In genomic region chr11:69109101-69109500, GRCh38 we compare ENCODE assay signal across 18 cellular contexts. TPM values are rescaled to one million over a fixed set of nuclear protein-coding genes. Genes with fewer than 3 reads are reported as not detected.
DNase-seq lines count a peak whose midpoint lies in the region; ATAC-seq and TF ChIP-seq lines count a peak whose summit lies in the region.
"Had no signal": no experiment of that assay in that cellular context is flagged by ENCODE, and none has a peak within 500 bp of the region (broad histone marks: within the 10 kb centered on the region; RNA-seq: fewer than 3 reads in every experiment).

No MANE protein-coding gene starts in this region.

- H3K9me3 Mint-ChIP-seq in chondrocyte (ENCODE audit: low read depth) (peaks cover 7% of the 10 kb centered on the region), GM23338 (peaks cover 26% of the 10 kb centered on the region)

- H3F3A ChIP-seq in smooth muscle cell (ENCODE audit: low read depth) = no peaks in the 10 kb centered on the region
- H3F3A ChIP-seq in GM23338 (replicated peaks; ENCODE audit: low read depth) = no peaks in the 10 kb centered on the region

- H3K27ac Mint-ChIP-seq in chondrocyte (ENCODE audit: unreplicated experiment) (no peak overlapping the region), GM23338 (no peak overlapping the region)

- H3K27me3 Mint-ChIP-seq in chondrocyte (ENCODE audit: low read depth) = peaks cover 10% of the 10 kb centered on the region
- peaks cover 8% of the 10 kb centered on the region for H3K27me3 Mint-ChIP-seq in GM23338 (ENCODE audit: insufficient read depth, low read depth, poor library complexity)

- H3K4me1 Mint-ChIP-seq in chondrocyte (ENCODE audit: low read depth) = no peaks in the 10 kb centered on the region
- H3K4me1 Mint-ChIP-seq in GM23338 = no peaks in the 10 kb centered on the region

- H4K20me1 ChIP-seq in smooth muscle cell (ENCODE audit: low read depth) = no peaks in the 10 kb centered on the region
- H4K20me1 ChIP-seq in GM23338 (replicated peaks; ENCODE audit: insufficient read depth) = no peaks in the 10 kb centered on the region

- H3K27me3 ChIP-seq in left ventricle myocardium inferior (ENCODE audit: low read depth) = no peaks in the 10 kb centered on the region
- H3K27me3 ChIP-seq in mesenchymal stem cell (ENCODE audit: control insufficient read depth in 1 of 2, insufficient read depth in 1 of 2, low read length in 2 of 2) = peaks cover 58 to 71% of the 10 kb centered on the region in 2 experiments
- H3K27me3 ChIP-seq in smooth muscle cell (ENCODE audit: low read depth) = no peaks in the 10 kb centered on the region
- no peaks in the 10 kb centered on the region for H3K27me3 ChIP-seq in GM23338 (ENCODE audit: insufficient read depth)

- no peak overlapping the region for H3K4me3 Mint-ChIP-seq in chondrocyte (ENCODE audit: unreplicated experiment)
- no peak overlapping the region for H3K4me3 Mint-ChIP-seq in GM23338
- H3K4me3 Mint-ChIP-seq: CD4-positive, alpha-beta memory T cell had no signal

- H2AK5ac ChIP-seq in mesenchymal stem cell (ENCODE audit: low read length, severe bottlenecking) = no peak overlapping the region

- no peak overlapping the region for H3K14ac ChIP-seq in mesenchymal stem cell (ENCODE audit: low read length in 2 of 2)

- H2BK120ac ChIP-seq in mesenchymal stem cell (ENCODE audit: low read depth, low read length) = no peak overlapping the region

- H3K79me2 ChIP-seq in smooth muscle cell (ENCODE audit: low read depth) = no peaks in the 10 kb centered on the region
- no peaks in the 10 kb centered on the region for H3K79me2 ChIP-seq in GM23338 (replicated peaks; ENCODE audit: insufficient read depth)

- H3K4me1 ChIP-seq in left ventricle myocardium inferior = peaks cover 21% of the 10 kb centered on the region
- H3K4me1 ChIP-seq in mesenchymal stem cell (ENCODE audit: control insufficient read depth, insufficient read depth, low read depth, low read length) = peaks cover 5% of the 10 kb centered on the region
- no peaks in the 10 kb centered on the region for H3K4me1 ChIP-seq in smooth muscle cell (ENCODE audit: low read depth)
- no peaks in the 10 kb centered on the region for H3K4me1 ChIP-seq in GM23338 (ENCODE audit: insufficient read depth)

- H2AFZ ChIP-seq in mesenchymal stem cell (ENCODE audit: low read depth, low read length) (no peak overlapping the region), smooth muscle cell (ENCODE audit: low read depth) (no peak overlapping the region), GM23338 (no peak overlapping the region)

- H4K8ac ChIP-seq in mesenchymal stem cell (ENCODE audit: low read length) = no peak overlapping the region

- intact Hi-C loops in left ventricle myocardium superior (cut with micrococcal nuclease) (loop anchor here (10.0 kb wide), 1 partner anchor 536 kb away; the partner anchor contains the start of gene CCND1), left ventricle myocardium inferior (cut with micrococcal nuclease) (no loop called here)

- H4K91ac ChIP-seq in mesenchymal stem cell (ENCODE audit: low read length) = peak overlapping the region; percentile 15

- no peaks in the 10 kb centered on the region for H3K79me1 ChIP-seq in mesenchymal stem cell (replicated peaks; ENCODE audit: low read length, poor library complexity, severe bottlenecking)

- no peak overlapping the region for H2BK5ac ChIP-seq in mesenchymal stem cell (ENCODE audit: low read depth, low read length, poor library complexity, severe bottlenecking)

- no peaks in the 10 kb centered on the region for H3K9me3 ChIP-seq in left ventricle myocardium inferior (replicated peaks)
- peaks cover 17% of the 10 kb centered on the region for H3K9me3 ChIP-seq in mesenchymal stem cell (ENCODE audit: control insufficient read depth, low read length)
- no peaks in the 10 kb centered on the region for H3K9me3 ChIP-seq in smooth muscle cell (replicated peaks; ENCODE audit: low read depth)

- H2BK12ac ChIP-seq in mesenchymal stem cell (ENCODE audit: low read length in 2 of 2) = no peak overlapping the region

- WGBS in mesenchymal stem cell = 80% methylated on average over 2 of the region's 2 CpGs
- WGBS in smooth muscle cell (ENCODE audit: low lambda C conversion rate) = 92% methylated on average over 2 of the region's 2 CpGs

- ATAC-seq in left ventricle myocardium superior (no peak), GM23338 (no peak), HG02642 (IDR thresholded peaks at IDR 0.05; ENCODE audit: poor library complexity, unreplicated experiment) (no peak)

- no peak overlapping the region for H3K27ac ChIP-seq in left ventricle myocardium inferior (replicated peaks)
- H3K27ac ChIP-seq in mesenchymal stem cell (ENCODE audit: low read length, poor library complexity, severe bottlenecking) = no peak overlapping the region
- H3K27ac ChIP-seq in smooth muscle cell (ENCODE audit: low read depth) = no peak overlapping the region
- H3K27ac ChIP-seq in GM23338 (ENCODE audit: low read depth) = no peak overlapping the region

- TF ChIP-seq CTCF in left ventricle myocardium inferior (IDR thresholded peaks at IDR 0.05; ENCODE audit: borderline replicate concordance) = no peak
- TF ChIP-seq CTCF in chondrocyte (IDR thresholded peaks at IDR 0.05) = no peak
- TF ChIP-seq CTCF in smooth muscle cell (IDR thresholded peaks at IDR 0.05; ENCODE audit: borderline replicate concordance, insufficient read depth, poor library complexity, severe bottlenecking) = no peak
- TF ChIP-seq CTCF in GM23338 (conservative IDR thresholded peaks at IDR 0.05; ENCODE audit: low read depth in 2 of 2) = no peak

- no peak overlapping the region for H3K4me3 ChIP-seq in left ventricle myocardium inferior
- no peak overlapping the region for H3K4me3 ChIP-seq in mesenchymal stem cell (ENCODE audit: insufficient read depth in 1 of 2, low read depth in 1 of 2, low read length in 2 of 2)
- H3K4me3 ChIP-seq in smooth muscle cell = no peak overlapping the region
- no peak overlapping the region for H3K4me3 ChIP-seq in GM23338

- no peak overlapping the region for H3K4ac ChIP-seq in mesenchymal stem cell (ENCODE audit: low read depth in 1 of 2, low read length in 2 of 2)

- H3K36me3 ChIP-seq in left ventricle myocardium inferior (no peaks in the 10 kb centered on the region), mesenchymal stem cell (ENCODE audit: control insufficient read depth in 1 of 2, insufficient read depth in 2 of 2, low read depth in 1 of 2, low read length in 2 of 2) (no peaks in the 10 kb centered on the region), smooth muscle cell (ENCODE audit: low read depth) (no peaks in the 10 kb centered on the region), GM23338 (ENCODE audit: insufficient read depth) (no peaks in the 10 kb centered on the region)

- H3K9me2 ChIP-seq in GM23338 (ENCODE audit: insufficient read depth) = no peaks in the 10 kb centered on the region

- H3K18ac ChIP-seq in mesenchymal stem cell (ENCODE audit: low read depth in 1 of 2, low read length in 2 of 2) = no peak overlapping the region

- H3K4me2 ChIP-seq in mesenchymal stem cell (ENCODE audit: low read length, poor library complexity, severe bottlenecking) (no peak overlapping the region), smooth muscle cell (no peak overlapping the region), GM23338 (no peak overlapping the region)

- no peak overlapping the region for H2BK15ac ChIP-seq in mesenchymal stem cell (ENCODE audit: low read depth, poor library complexity, severe bottlenecking)

- peaks cover 10% of the 10 kb centered on the region for H3K36me3 Mint-ChIP-seq in chondrocyte (ENCODE audit: low read depth)
- H3K36me3 Mint-ChIP-seq in GM23338 (ENCODE audit: low read depth) = peaks cover 3% of the 10 kb centered on the region; the same call in 1 of the 3 replicates

- H3K9ac ChIP-seq in mesenchymal stem cell (ENCODE audit: low read length) (no peak overlapping the region), smooth muscle cell (ENCODE audit: low read depth) (no peak overlapping the region)

- H3K23ac ChIP-seq in mesenchymal stem cell (ENCODE audit: low read length in 2 of 2) = no peak overlapping the region

- DNase-seq in left ventricle myocardium superior = peak; percentile 7
- DNase-seq in left ventricle myocardium inferior = no peak
- peak; percentile 55 for DNase-seq in chondrocyte (ENCODE audit: low spot score)
- no peak for DNase-seq in mesenchymal stem cell
- DNase-seq in smooth muscle cell (lab: John Stamatoyannopoulos, UW; ENCODE audit: unreplicated experiment) = no peak
- no peak for DNase-seq in GM23338 (ENCODE audit: low spot score)
- DNase-seq: C1 segment of cervical spinal cord; Calu3; CD4-positive, alpha-beta memory T cell; COR-L47; DMS53; DMS79 treated with DMSO at 0.1 percent for 48 hours; GF-D8; GOT3; HCEC 1CT had no signal

TF ChIP-seq in GM23338, 12 proteins besides CTCF, POLR2A, EP300 and RAD21 (continues in another document):
- TF ChIP-seq EZH2phosphoT487 (IDR thresholded peaks at IDR 0.05; ENCODE audit: unreplicated experiment) (no peak), ZNF114 (CRISPR knock-in tag; IDR thresholded peaks at IDR 0.05) (no peak), POLR2AphosphoS5 (IDR thresholded peaks at IDR 0.05; ENCODE audit: low read depth) (no peak)
- TF ChIP-seq, protein P1, sequence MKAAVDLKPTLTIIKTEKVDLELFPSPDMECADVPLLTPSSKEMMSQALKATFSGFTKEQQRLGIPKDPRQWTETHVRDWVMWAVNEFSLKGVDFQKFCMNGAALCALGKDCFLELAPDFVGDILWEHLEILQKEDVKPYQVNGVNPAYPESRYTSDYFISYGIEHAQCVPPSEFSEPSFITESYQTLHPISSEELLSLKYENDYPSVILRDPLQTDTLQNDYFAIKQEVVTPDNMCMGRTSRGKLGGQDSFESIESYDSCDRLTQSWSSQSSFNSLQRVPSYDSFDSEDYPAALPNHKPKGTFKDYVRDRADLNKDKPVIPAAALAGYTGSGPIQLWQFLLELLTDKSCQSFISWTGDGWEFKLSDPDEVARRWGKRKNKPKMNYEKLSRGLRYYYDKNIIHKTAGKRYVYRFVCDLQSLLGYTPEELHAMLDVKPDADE (IDR thresholded peaks at IDR 0.05) = no peak

RNA-seq across cellular contexts. Expression of gene SMIM38, which starts 46.6 kb away (rescaled TPM):
- total RNA-seq in left ventricle myocardium superior = not detected
- not detected for total RNA-seq in left ventricle myocardium inferior
- 0.12 to 0.60 TPM (median 0.41 TPM) in 3 replicates for total RNA-seq in chondrocyte
- polyA plus RNA-seq in mesenchymal stem cell (2013, experiment 1 of 2) = 0.03 TPM
- polyA plus RNA-seq in mesenchymal stem cell (2013, experiment 2 of 2) = 0.01 TPM
- 0.27 and 0.31 TPM in 2 replicates for total RNA-seq in smooth muscle cell
- 0.79 TPM in 1 of 2 replicates, not detected in the other for polyA plus RNA-seq in smooth muscle cell
- total RNA-seq in GM23338 (2014; rRNA removed; shearing (Covaris generic)) = 0.38 TPM in 1 of 2 replicates, not detected in the other
- not detected in 2 replicates for polyA plus RNA-seq in GM23338 (2016; fragmentation: Nextera tagmentation; extraction: Ambion mirVana)
- total RNA-seq: Daoy, G401 had no signal
- polyA plus RNA-seq: CD4-positive, alpha-beta memory T cell had no signal

Comparison
In these comparisons a context has a peak if more than half of its experiments do, and no peak if none do; other contexts are left out.
1. DNase-seq: peak in left ventricle myocardium superior (single experiment) and chondrocyte (single experiment); none in left ventricle myocardium inferior (single experiment), mesenchymal stem cell (single experiment), smooth muscle cell (single experiment) and GM23338 (single experiment).